18 cellular contexts compared by ENCODE assay signal in genomic region chr11:76656087-76656531, GRCh38. TPM values are rescaled to one million over a fixed set of nuclear protein-coding genes. Genes with fewer than 3 reads are reported as not detected.
DNase-seq lines count a peak whose midpoint lies in the region; ATAC-seq and TF ChIP-seq lines count a peak whose summit lies in the region.
"Had no signal": no experiment of that assay in that cellular context is flagged by ENCODE, and none has a peak within 500 bp of the region (broad histone marks: within the 10 kb centered on the region; RNA-seq: fewer than 3 reads in every experiment).

No MANE protein-coding gene starts in this region.

- TF ChIP-seq CTCF in Peyer's patch (IDR thresholded peaks at IDR 0.05) = no peak

- DNase-seq in Peyer's patch = peak in 2 of 3 donors; percentile 37 to 41
- DNase-seq in left colon = no peak
- peak; percentile 67 for DNase-seq in posterior vena cava (ENCODE audit: low spot score)
- DNase-seq in MV-4-11 (lab: John Stamatoyannopoulos, UW) = no peak
- no peak for DNase-seq in GOT3 (lab: John Stamatoyannopoulos, UW)
- no peak for DNase-seq in activated T-cell treated with anti-CD3 and anti-CD28 coated beads, Interleukin-2, amount 50 U/mL, for 48 hours
- DNase-seq: activated CD4-positive, alpha-beta T cell treated with anti-CD3 and anti-CD28 coated beads for 36 hours; COR-L47; effector CD8-positive, alpha-beta T cell; EL; hypothalamus; NCI-H1436 treated with DMSO at 0.1 percent for 48 hours; NCI-H446 treated with DMSO at 0.1 percent for 48 hours; nephron progenitor cell; retina; SJCRH30 had no signal

- no peak for TF ChIP-seq POLR2A in Peyer's patch (IDR thresholded peaks at IDR 0.05)

- H3K4me3 ChIP-seq in BLaER1 = no peak overlapping the region
- H3K4me3 ChIP-seq in Peyer's patch = no peak overlapping the region
- H3K4me3 ChIP-seq: SJCRH30 had no signal

- H3K4me2 ChIP-seq in BLaER1 = peak overlapping the region; percentile 58

- 0 out of 2 replicates have a peak, but pooled peaks cover 7% of the 10 kb centered on the region for H4K20me1 ChIP-seq in BLaER1

- H3K9me3 ChIP-seq in BLaER1 (no peaks in the 10 kb centered on the region), Peyer's patch (no peaks in the 10 kb centered on the region)
- H3K9me3 ChIP-seq: SJCRH30 had no signal

- 0 out of 2 replicates have a peak overlapping the region, but pooled peaks have one; percentile 21 for H3K9ac ChIP-seq in BLaER1

- peaks cover 12% of the 10 kb centered on the region; the same call in 1 of the 2 replicates for H3K36me3 ChIP-seq in BLaER1
- H3K36me3 ChIP-seq in Peyer's patch = no peaks in the 10 kb centered on the region
- H3K36me3 ChIP-seq: SJCRH30 had no signal

- ATAC-seq in left colon (peak; percentile 7), GM21528 (IDR thresholded peaks at IDR 0.05; ENCODE audit: low FRiP score, unreplicated experiment) (no peak)
- ATAC-seq: activated CD4-positive, alpha-beta T cell treated with anti-CD3 and anti-CD28 coated beads for 36 hours had no signal

- intact Hi-C loops in left colon (cut with DNase I, micrococcal nuclease) = no loop called here
- intact Hi-C loops in posterior vena cava (cut with DNase I) = loop anchor here in 1 of 2 donors (1.0 kb wide), 1 partner anchor 35 kb away; no protein-coding TSS in a partner anchor

- H3K4me1 ChIP-seq in BLaER1 (peaks cover 71% of the 10 kb centered on the region), Peyer's patch (peaks cover 0 to 23% (median 0%) of the 10 kb centered on the region in 4 donors)

- H3K27me3 ChIP-seq in BLaER1 (peaks cover 6% of the 10 kb centered on the region; the same call in 1 of the 2 replicates), Peyer's patch (no peaks in the 10 kb centered on the region)
- H3K27me3 ChIP-seq: SJCRH30 had no signal

- H3K27ac ChIP-seq in BLaER1 = no peak overlapping the region
- H3K27ac ChIP-seq in Peyer's patch = peak overlapping the region in 3 of 4 donors; percentile 42 to 77 (median 72)
- H3K27ac ChIP-seq: SJCRH30 had no signal

RNA-seq across cellular contexts. Expression of gene LRRC32, which starts 14.4 kb away (rescaled TPM):
- total RNA-seq in Peyer's patch (10 to 100 TPM in 3 of 4 donors, 1 to 10 TPM in 1; 4.0 to 36.7 (median 23.0) TPM), left colon (10 to 100 TPM; 12.5 to 15.6 TPM), posterior vena cava (100 to 1,000 TPM; 108 to 142 TPM)

Comparison
In these comparisons a context has a peak if more than half of its experiments do, and no peak if none do; other contexts are left out.
1. DNase-seq: peak in Peyer's patch (2 of 3) and posterior vena cava (single experiment); none in left colon (0 of 2), MV-4-11 (single experiment), GOT3 (single experiment) and activated T-cell treated with anti-CD3 and anti-CD28 coated beads, Interleukin-2, amount 50 U/mL, for 48 hours (0 of 2).